In the genomic region with DNA sequence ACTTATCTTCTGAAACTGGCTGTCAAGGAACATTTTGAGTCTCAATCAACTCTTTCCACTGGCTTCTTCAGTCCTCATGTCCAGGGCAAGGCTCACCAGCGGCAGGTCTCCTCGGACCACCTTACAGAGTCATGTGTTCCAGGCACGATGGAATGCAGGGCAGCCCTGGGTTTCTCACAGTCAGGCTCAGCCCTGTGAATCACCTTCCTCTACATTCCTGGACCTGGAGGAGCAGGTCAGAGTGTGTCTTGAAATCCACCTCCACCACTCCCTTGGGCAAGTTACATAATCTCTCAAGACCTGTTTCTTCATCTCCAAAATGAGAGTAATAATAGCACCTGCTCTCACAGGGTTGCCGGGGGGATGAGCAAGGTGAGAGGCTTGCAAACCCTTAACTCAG, we compare ENCODE assay signal across 19 cellular contexts. TPM values are rescaled to one million over a fixed set of nuclear protein-coding genes. Genes with fewer than 3 reads are reported as not detected.
DNase-seq lines count a peak whose midpoint lies in the region; ATAC-seq and TF ChIP-seq lines count a peak whose summit lies in the region.
"Had no signal": no experiment of that assay in that cellular context is flagged by ENCODE, and none has a peak within 500 bp of the region (broad histone marks: within the 10 kb centered on the region; RNA-seq: fewer than 3 reads in every experiment).

No MANE protein-coding gene starts in this region.

- H2BK5ac ChIP-seq in mesendoderm (ENCODE audit: low read length), result peak overlapping the region; percentile 2

- H3K27ac Mint-ChIP-seq in MCF 10A (ENCODE audit: low read depth, unreplicated experiment), result peak overlapping the region; percentile 57
- H3K27ac Mint-ChIP-seq: activated naive CD8-positive, alpha-beta T cell treated with anti-CD3 and anti-CD28 coated beads for 36 hours had no signal

- peak overlapping the region; percentile 25 for H3K56ac ChIP-seq in mesendoderm (ENCODE audit: low read length)

- H3K27me3 Mint-ChIP-seq in MCF 10A (ENCODE audit: insufficient read depth, unreplicated experiment), result no peaks in the 10 kb centered on the region

- peaks cover 19% of the 10 kb centered on the region for H3K4me1 Mint-ChIP-seq in MCF 10A (ENCODE audit: insufficient read depth, unreplicated experiment)

- H4K8ac ChIP-seq in mesendoderm (ENCODE audit: low read depth, low read length), result no peak overlapping the region

- no peaks in the 10 kb centered on the region for H3K36me3 ChIP-seq in breast epithelium
- peaks cover 1% of the 10 kb centered on the region for H3K36me3 ChIP-seq in mesendoderm (ENCODE audit: control insufficient read depth, insufficient read depth, low read length)
- no peaks in the 10 kb centered on the region for H3K36me3 ChIP-seq in tibial artery
- H3K36me3 ChIP-seq: tibial nerve had no signal

- no peak overlapping the region for H3K4me3 Mint-ChIP-seq in MCF 10A (ENCODE audit: unreplicated experiment)
- H3K4me3 Mint-ChIP-seq: activated naive CD8-positive, alpha-beta T cell treated with anti-CD3 and anti-CD28 coated beads for 36 hours had no signal

- no peak overlapping the region for H2BK15ac ChIP-seq in mesendoderm (replicated peaks; ENCODE audit: low read depth)

- H2AK5ac ChIP-seq in mesendoderm (ENCODE audit: low read length), result no peak overlapping the region

- H3K23ac ChIP-seq in mesendoderm (ENCODE audit: low read length), result no peak overlapping the region

- H3K18ac ChIP-seq in mesendoderm (ENCODE audit: low read length), result peak overlapping the region; percentile 3

- DNase-seq in MCF 10A (ENCODE audit: unreplicated experiment) (peak; percentile 93), breast epithelium (ENCODE audit: low spot score in 2 of 2) (no peak), ecto neural progenitor cell (ENCODE audit: low spot score) (peak; percentile 45), mesendoderm (peak; percentile 71), tibial artery (no peak), Kasumi-1 (lab: John Stamatoyannopoulos, UW) (no peak), germinal center (ENCODE audit: low spot score) (no peak)
- DNase-seq: activated CD4-positive, CD25-positive, alpha-beta regulatory T cell treated with anti-CD3 and anti-CD28 coated beads, Interleukin-2, amount 50 U/mL, for 72 hours; activated CD8-positive, alpha-beta memory T cell treated with anti-CD3 and anti-CD28 coated beads for 24 hours; activated naive CD8-positive, alpha-beta T cell treated with anti-CD3 and anti-CD28 coated beads for 36 hours; dorsolateral prefrontal cortex; NCI-H146; pancreas; stimulated activated CD4-positive, alpha-beta T cell treated with anti-CD3 and anti-CD28 coated beads, Interleukin-2, amount 100 ng/mL, for 24 hours; stimulated activated naive CD4-positive, alpha-beta T cell treated with Interleukin-2 at 50 U/mL for 16 hours had no signal

- H3K79me2 ChIP-seq in mesendoderm (ENCODE audit: control insufficient read depth, insufficient read depth, low read length), result peaks cover 3% of the 10 kb centered on the region

- no peaks in the 10 kb centered on the region for H3K36me3 Mint-ChIP-seq in MCF 10A (ENCODE audit: insufficient read depth, unreplicated experiment)
- H3K36me3 Mint-ChIP-seq: activated naive CD8-positive, alpha-beta T cell treated with anti-CD3 and anti-CD28 coated beads for 36 hours had no signal

- H3K4ac ChIP-seq in mesendoderm (ENCODE audit: low read depth, low read length), result no peak overlapping the region

- TF ChIP-seq CTCF in MCF 10A (IDR thresholded peaks at IDR 0.05; ENCODE audit: unreplicated experiment) (no peak), breast epithelium (IDR thresholded peaks at IDR 0.05) (no peak), tibial artery (IDR thresholded peaks at IDR 0.05) (no peak)

- TF ChIP-seq POLR2A in breast epithelium (IDR thresholded peaks at IDR 0.05), result no peak

- peaks cover 7% of the 10 kb centered on the region for H3K79me1 ChIP-seq in mesendoderm (ENCODE audit: low read length)

- H2BK120ac ChIP-seq in mesendoderm (ENCODE audit: low read depth, low read length), result no peak overlapping the region

- no peak overlapping the region for H3K9ac ChIP-seq in mesendoderm (ENCODE audit: low read length)

- H3K9me3 ChIP-seq in breast epithelium, result no peaks in the 10 kb centered on the region
- H3K9me3 ChIP-seq in tibial artery, result no peaks in the 10 kb centered on the region
- H3K9me3 ChIP-seq: BE2C, esophagus muscularis mucosa, pancreas, tibial nerve had no signal

- no peak overlapping the region for H4K5ac ChIP-seq in mesendoderm (ENCODE audit: low read length)

- H3K4me1 ChIP-seq in breast epithelium (no peaks in the 10 kb centered on the region), mesendoderm (ENCODE audit: control insufficient read depth, low read depth, low read length) (peaks cover 21% of the 10 kb centered on the region), tibial artery (no peaks in the 10 kb centered on the region)
- H3K4me1 ChIP-seq: esophagus muscularis mucosa, pancreas, tibial nerve had no signal

- CTCF ChIA-PET in MCF 10A (lab: Yijun Ruan, JAX), result interaction anchor here (0.7 kb wide), 1 partner anchor 809 kb away, joined by 3 read pairs; no protein-coding TSS in a partner anchor

- H3K9me3 Mint-ChIP-seq in MCF 10A (ENCODE audit: unreplicated experiment), result no peaks in the 10 kb centered on the region
- H3K9me3 Mint-ChIP-seq: activated naive CD8-positive, alpha-beta T cell treated with anti-CD3 and anti-CD28 coated beads for 36 hours had no signal

- H3K27ac ChIP-seq in breast epithelium (no peak overlapping the region), mesendoderm (ENCODE audit: low read depth, low read length) (no peak overlapping the region), tibial artery (no peak overlapping the region)
- H3K27ac ChIP-seq: esophagus muscularis mucosa, pancreas, tibial nerve had no signal

- BruUV-seq in MCF 10A (replicated peaks; lab: Mats Ljungman, UMichigan), result no TSS peak

- POLR2A ChIA-PET in MCF 10A (lab: Yijun Ruan, JAX), result interaction anchor here (1.7 to 2.0 kb wide), 2 partner anchors 15 to 590 kb away, joined by 3 to 11 read pairs; partner anchors contain the start of gene ENC1

- H3K4me2 ChIP-seq in mesendoderm (ENCODE audit: low read length), result no peak overlapping the region

- intact Hi-C loops in MCF 10A (cut with micrococcal nuclease) (no loop called here), breast epithelium (cut with DNase I; ENCODE audit: low total_unique reads) (no loop called here), tibial artery (cut with DNase I; ENCODE audit: low total_unique reads) (no loop called here)

- no CpG with 5 or more reads among the region's 4 CpGs for WGBS in mesendoderm (ENCODE audit: extremely low coverage, insufficient coverage, low lambda C conversion rate)

- no peaks in the 10 kb centered on the region for H3K27me3 ChIP-seq in breast epithelium
- H3K27me3 ChIP-seq in mesendoderm (ENCODE audit: insufficient read depth, low read length, poor library complexity), result no peaks in the 10 kb centered on the region
- peaks cover 0 to 6% of the 10 kb centered on the region in 2 donors for H3K27me3 ChIP-seq in tibial artery
- H3K27me3 ChIP-seq: BE2C, dorsolateral prefrontal cortex, esophagus muscularis mucosa, pancreas, tibial nerve had no signal

- no peak for ATAC-seq in GM21717 (IDR thresholded peaks at IDR 0.05; ENCODE audit: unreplicated experiment)

- H3K4me3 ChIP-seq in breast epithelium, result no peak overlapping the region
- H3K4me3 ChIP-seq in mesendoderm (ENCODE audit: low read length), result no peak overlapping the region
- no peak overlapping the region for H3K4me3 ChIP-seq in tibial artery
- H3K4me3 ChIP-seq: dorsolateral prefrontal cortex, esophagus muscularis mucosa, pancreas, tibial nerve had no signal

RNA-seq across cellular contexts. Expression of gene ENC1, which starts 16.0 kb away (rescaled TPM):
- total RNA-seq in MCF 10A (2022) (10.7 and 12.9 TPM in 2 replicates), breast epithelium (10 to 100 TPM in 2 of 3 donors, 1 to 10 TPM in 1; 8.3 to 16.7 (median 13.8) TPM)
- polyA plus RNA-seq in mesendoderm (2013, experiment 1 of 2), result 16.0 TPM
- polyA plus RNA-seq in mesendoderm (2013, experiment 2 of 2), result 14.6 TPM

Comparison
In these comparisons a context has a peak if more than half of its experiments do, and no peak if none do; other contexts are left out.
1. DNase-seq: peak in MCF 10A (single experiment), ecto neural progenitor cell (single experiment) and mesendoderm (single experiment); none in breast epithelium (0 of 2), tibial artery (0 of 2), Kasumi-1 (0 of 2) and germinal center (single experiment).